In the genomic region with DNA sequence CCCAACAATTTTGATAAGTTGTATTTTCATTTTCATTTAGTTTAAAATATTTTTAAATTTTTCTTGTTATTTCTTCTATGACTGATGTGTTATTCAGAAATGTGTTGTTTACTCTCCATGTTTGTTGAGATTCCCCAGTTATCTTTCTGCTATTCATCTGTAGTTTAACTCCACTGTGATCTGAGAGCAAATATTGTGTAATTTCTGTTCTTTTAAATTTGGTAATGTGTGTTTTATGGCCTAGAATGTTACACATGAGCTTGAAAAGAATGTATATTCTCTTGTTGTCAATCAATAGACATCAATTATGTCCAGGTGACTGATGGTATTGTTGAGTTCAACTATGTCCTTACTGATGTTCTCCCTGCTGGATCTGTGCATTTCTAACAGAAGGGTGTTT, we compare ENCODE assay signal across 7 cellular contexts.
"Had no signal": no experiment of that assay in that cellular context is flagged by ENCODE, and none has a peak within 500 bp of the region (broad histone marks: within the 10 kb centered on the region; RNA-seq: fewer than 3 reads in every experiment).

No MANE protein-coding gene starts in this region.

- H3K4me2 ChIP-seq: KMS-11 had no signal

- H3K27me3 Mint-ChIP-seq: IgD-negative memory B cell had no signal

- H3K4me3 Mint-ChIP-seq: IgD-negative memory B cell had no signal

- H3K9ac ChIP-seq: KMS-11 had no signal

- FAIRE-seq: K562 had no signal

- H3K4me1 Mint-ChIP-seq: IgD-negative memory B cell had no signal

- ATAC-seq: K562 had no signal

- DNase-seq: IMR-90, KBM-7, KG1 had no signal

- H3K4me3 ChIP-seq: K562 had no signal

- H3K27ac ChIP-seq: HL-60, KMS-11 had no signal

- H3K27ac Mint-ChIP-seq: IgD-negative memory B cell had no signal
